1 cellular context compared by ENCODE assay signal in the genomic region with DNA sequence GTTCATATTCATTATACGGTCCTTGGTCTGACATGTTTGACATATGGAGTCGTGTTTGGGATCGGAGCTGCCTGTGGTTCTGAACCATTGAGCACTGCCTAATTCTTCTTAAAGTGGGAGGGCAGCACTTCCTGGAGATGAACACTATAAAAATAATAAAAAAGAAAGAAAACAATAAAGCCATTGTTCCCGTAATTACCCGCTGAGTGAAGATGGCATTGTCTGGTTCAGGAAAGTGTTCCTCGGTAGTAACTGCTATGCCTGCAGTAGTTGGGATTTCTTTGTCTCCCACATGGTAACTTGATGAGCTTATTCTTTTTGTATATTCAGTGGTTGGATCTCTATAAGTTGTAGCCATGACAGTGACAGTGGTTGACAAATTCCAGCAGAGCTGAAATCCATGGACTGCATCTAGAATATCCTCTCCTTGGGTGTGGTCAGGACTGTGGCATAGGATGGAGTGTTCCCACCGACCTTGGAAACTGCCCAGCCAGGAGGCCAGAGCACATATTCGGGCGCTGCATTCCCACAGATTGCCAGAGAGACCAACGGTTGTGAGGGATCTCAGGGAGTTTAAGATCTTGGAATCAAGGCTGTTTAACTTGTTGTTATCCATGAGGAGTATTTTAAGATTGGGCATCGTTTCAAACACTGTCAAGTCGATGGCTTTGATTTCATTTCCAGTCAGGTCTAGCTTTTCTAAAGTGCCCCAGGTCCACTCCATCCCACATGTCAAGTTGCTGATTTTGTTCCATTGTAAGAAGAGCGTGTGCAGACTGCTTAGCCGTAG.
TF ChIP-seq lines count a peak whose summit lies in the region.

No MANE protein-coding gene starts in this region.

TF ChIP-seq in GM23338, 12 proteins besides CTCF, POLR2A, EP300 and RAD21 (continued from another document):
- TF ChIP-seq, protein P1, sequence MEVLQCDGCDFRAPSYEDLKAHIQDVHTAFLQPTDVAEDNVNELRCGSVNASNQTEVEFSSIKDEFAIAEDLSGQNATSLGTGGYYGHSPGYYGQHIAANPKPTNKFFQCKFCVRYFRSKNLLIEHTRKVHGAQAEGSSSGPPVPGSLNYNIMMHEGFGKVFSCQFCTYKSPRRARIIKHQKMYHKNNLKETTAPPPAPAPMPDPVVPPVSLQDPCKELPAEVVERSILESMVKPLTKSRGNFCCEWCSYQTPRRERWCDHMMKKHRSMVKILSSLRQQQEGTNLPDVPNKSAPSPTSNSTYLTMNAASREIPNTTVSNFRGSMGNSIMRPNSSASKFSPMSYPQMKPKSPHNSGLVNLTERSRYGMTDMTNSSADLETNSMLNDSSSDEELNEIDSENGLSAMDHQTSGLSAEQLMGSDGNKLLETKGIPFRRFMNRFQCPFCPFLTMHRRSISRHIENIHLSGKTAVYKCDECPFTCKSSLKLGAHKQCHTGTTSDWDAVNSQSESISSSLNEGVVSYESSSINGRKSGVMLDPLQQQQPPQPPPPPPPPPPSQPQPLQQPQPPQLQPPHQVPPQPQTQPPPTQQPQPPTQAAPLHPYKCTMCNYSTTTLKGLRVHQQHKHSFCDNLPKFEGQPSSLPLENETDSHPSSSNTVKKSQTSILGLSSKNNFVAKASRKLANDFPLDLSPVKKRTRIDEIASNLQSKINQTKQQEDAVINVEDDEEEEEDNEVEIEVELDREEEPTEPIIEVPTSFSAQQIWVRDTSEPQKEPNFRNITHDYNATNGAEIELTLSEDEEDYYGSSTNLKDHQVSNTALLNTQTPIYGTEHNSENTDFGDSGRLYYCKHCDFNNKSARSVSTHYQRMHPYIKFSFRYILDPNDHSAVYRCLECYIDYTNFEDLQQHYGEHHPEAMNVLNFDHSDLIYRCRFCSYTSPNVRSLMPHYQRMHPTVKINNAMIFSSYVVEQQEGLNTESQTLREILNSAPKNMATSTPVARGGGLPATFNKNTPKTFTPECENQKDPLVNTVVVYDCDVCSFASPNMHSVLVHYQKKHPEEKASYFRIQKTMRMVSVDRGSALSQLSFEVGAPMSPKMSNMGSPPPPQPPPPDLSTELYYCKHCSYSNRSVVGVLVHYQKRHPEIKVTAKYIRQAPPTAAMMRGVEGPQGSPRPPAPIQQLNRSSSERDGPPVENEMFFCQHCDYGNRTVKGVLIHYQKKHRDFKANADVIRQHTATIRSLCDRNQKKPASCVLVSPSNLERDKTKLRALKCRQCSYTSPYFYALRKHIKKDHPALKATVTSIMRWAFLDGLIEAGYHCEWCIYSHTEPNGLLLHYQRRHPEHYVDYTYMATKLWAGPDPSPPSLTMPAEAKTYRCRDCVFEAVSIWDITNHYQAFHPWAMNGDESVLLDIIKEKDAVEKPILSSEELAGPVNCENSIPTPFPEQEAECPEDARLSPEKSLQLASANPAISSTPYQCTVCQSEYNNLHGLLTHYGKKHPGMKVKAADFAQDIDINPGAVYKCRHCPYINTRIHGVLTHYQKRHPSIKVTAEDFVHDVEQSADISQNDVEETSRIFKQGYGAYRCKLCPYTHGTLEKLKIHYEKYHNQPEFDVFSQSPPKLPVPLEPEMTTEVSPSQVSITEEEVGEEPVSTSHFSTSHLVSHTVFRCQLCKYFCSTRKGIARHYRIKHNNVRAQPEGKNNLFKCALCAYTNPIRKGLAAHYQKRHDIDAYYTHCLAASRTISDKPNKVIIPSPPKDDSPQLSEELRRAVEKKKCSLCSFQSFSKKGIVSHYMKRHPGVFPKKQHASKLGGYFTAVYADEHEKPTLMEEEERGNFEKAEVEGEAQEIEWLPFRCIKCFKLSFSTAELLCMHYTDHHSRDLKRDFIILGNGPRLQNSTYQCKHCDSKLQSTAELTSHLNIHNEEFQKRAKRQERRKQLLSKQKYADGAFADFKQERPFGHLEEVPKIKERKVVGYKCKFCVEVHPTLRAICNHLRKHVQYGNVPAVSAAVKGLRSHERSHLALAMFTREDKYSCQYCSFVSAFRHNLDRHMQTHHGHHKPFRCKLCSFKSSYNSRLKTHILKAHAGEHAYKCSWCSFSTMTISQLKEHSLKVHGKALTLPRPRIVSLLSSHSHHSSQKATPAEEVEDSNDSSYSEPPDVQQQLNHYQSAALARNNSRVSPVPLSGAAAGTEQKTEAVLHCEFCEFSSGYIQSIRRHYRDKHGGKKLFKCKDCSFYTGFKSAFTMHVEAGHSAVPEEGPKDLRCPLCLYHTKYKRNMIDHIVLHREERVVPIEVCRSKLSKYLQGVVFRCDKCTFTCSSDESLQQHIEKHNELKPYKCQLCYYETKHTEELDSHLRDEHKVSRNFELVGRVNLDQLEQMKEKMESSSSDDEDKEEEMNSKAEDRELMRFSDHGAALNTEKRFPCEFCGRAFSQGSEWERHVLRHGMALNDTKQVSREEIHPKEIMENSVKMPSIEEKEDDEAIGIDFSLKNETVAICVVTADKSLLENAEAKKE (CRISPR knock-in tag; IDR thresholded peaks at IDR 0.05): no peak
- TF ChIP-seq ZNF331 (CRISPR knock-in tag; IDR thresholded peaks at IDR 0.05; ENCODE audit: low read depth) (no peak), NANOG (IDR thresholded peaks at IDR 0.05; ENCODE audit: borderline replicate concordance) (no peak), EZH2phosphoT487 (IDR thresholded peaks at IDR 0.05; ENCODE audit: unreplicated experiment) (no peak), EZH2 (IDR thresholded peaks at IDR 0.05; ENCODE audit: low read depth, unreplicated experiment) (no peak), POLR2AphosphoS5 (IDR thresholded peaks at IDR 0.05; ENCODE audit: low read depth) (no peak), STAT1 (IDR thresholded peaks at IDR 0.05; ENCODE audit: unreplicated experiment) (no peak), ZNF114 (CRISPR knock-in tag; IDR thresholded peaks at IDR 0.05) (no peak)
- TF ChIP-seq, protein P2, sequence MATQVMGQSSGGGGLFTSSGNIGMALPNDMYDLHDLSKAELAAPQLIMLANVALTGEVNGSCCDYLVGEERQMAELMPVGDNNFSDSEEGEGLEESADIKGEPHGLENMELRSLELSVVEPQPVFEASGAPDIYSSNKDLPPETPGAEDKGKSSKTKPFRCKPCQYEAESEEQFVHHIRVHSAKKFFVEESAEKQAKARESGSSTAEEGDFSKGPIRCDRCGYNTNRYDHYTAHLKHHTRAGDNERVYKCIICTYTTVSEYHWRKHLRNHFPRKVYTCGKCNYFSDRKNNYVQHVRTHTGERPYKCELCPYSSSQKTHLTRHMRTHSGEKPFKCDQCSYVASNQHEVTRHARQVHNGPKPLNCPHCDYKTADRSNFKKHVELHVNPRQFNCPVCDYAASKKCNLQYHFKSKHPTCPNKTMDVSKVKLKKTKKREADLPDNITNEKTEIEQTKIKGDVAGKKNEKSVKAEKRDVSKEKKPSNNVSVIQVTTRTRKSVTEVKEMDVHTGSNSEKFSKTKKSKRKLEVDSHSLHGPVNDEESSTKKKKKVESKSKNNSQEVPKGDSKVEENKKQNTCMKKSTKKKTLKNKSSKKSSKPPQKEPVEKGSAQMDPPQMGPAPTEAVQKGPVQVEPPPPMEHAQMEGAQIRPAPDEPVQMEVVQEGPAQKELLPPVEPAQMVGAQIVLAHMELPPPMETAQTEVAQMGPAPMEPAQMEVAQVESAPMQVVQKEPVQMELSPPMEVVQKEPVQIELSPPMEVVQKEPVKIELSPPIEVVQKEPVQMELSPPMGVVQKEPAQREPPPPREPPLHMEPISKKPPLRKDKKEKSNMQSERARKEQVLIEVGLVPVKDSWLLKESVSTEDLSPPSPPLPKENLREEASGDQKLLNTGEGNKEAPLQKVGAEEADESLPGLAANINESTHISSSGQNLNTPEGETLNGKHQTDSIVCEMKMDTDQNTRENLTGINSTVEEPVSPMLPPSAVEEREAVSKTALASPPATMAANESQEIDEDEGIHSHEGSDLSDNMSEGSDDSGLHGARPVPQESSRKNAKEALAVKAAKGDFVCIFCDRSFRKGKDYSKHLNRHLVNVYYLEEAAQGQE (IDR thresholded peaks at IDR 0.05; ENCODE audit: unreplicated experiment): no peak
